ENCODE assay signal across 8 cellular contexts in genomic region chr22:50342651-50343540, GRCh38. TPM values are rescaled to one million over a fixed set of nuclear protein-coding genes. Genes with fewer than 3 reads are reported as not detected.
DNase-seq lines count a peak whose midpoint lies in the region; ATAC-seq and TF ChIP-seq lines count a peak whose summit lies in the region.

Gene PPP6R2 (plus strand): TSS chr22:50343327. CDS start chr22:50393909, 50,582 bp downstream.

- POLR2A ChIA-PET in AG04449 (lab: Yijun Ruan, JAX) = interaction anchor here (1.2 to 1.6 kb wide), 2 partner anchors 82 to 90 kb away, joined by 5 read pairs; no protein-coding TSS in a partner anchor

- H3K4me3 ChIP-seq in AG04449 (ENCODE audit: low read depth, low read length) (peak within 1 kb of the TSS; percentile 72), epithelial cell of esophagus (ENCODE audit: low read length) (peak within 1 kb of the TSS; percentile 61)

- no peak for DNase-seq in AG04449 (ENCODE audit: low read depth, low spot score)
- peak; percentile 36 for DNase-seq in NOMO-1 treated with dmso at 0.1 percent for 144 hours (lab: John Stamatoyannopoulos, UW; ENCODE audit: unreplicated experiment)
- peak; percentile 87 for DNase-seq in activated T-cell treated with anti-CD3 and anti-CD28 coated beads for 1 hour (ENCODE audit: low read depth)
- DNase-seq in epithelial cell of esophagus (ENCODE audit: low read depth) = peak; percentile 72
- DNase-seq in mucosa of gallbladder (ENCODE audit: low spot score) = peak; percentile 84
- peak; percentile 82 for DNase-seq in stimulated activated CD8-positive, alpha-beta memory T cell treated with anti-CD3 and anti-CD28 coated beads, Interleukin-4, amount 100 ng/mL, for 24 hours (ENCODE audit: low read depth)

- TF ChIP-seq CTCF in AG04449 (IDR thresholded peaks at IDR 0.05; ENCODE audit: insufficient read depth, low read length, missing control alignments) (no peak), epithelial cell of esophagus (IDR thresholded peaks at IDR 0.05; ENCODE audit: insufficient read depth, low read depth, low read length, missing control alignments) (no peak)

- CTCF ChIA-PET in AG04449 (lab: Yijun Ruan, JAX) = interaction anchor here (1.0 to 2.7 kb wide), 26 partner anchors 8 to 197 kb away, joined by 3 to 92 read pairs (median 11); partner anchors contain the start of genes DENND6B, HDAC10, MAPK11 and MAPK12

- ATAC-seq in GM18868 (IDR thresholded peaks at IDR 0.05; ENCODE audit: unreplicated experiment) (peak; percentile 76), HG03108 (IDR thresholded peaks at IDR 0.05; ENCODE audit: unreplicated experiment) (peak; percentile 69)

RNA-seq across cellular contexts. Expression of gene PPP6R2, which starts in this region (rescaled TPM):
- 75.5 TPM for total RNA-seq in mucosa of gallbladder
